8 cellular contexts compared by ENCODE assay signal in genomic region chr12:6372403-6373003, GRCh38. TPM values are rescaled to one million over a fixed set of nuclear protein-coding genes. Genes with fewer than 3 reads are reported as not detected.
A peak's percentile ranks its signal among the peaks of the same experiment; 100 is the strongest.
DNase-seq lines count a peak whose midpoint lies in the region; ATAC-seq and TF ChIP-seq lines count a peak whose summit lies in the region.

No MANE protein-coding gene starts in this region.

- H3K27ac Mint-ChIP-seq in natural killer cell treated with Interleukin-12 subunit alpha and Interleukin-12 subunit beta and Interleukin-15 and Interleukin-18, amount 100 ng/mL, for 72 hours: peak overlapping the region; percentile 14 to 77
- H3K27ac Mint-ChIP-seq in natural killer cell (no peak overlapping the region), brain (peak overlapping the region in 4 of 5 experiments; percentile 40 to 86 (median 52))

- intact Hi-C loops in natural killer cell (cut with micrococcal nuclease): no loop called here

- H4K8ac ChIP-seq in mesendoderm (ENCODE audit: low read depth, low read length): no peak overlapping the region

- no peaks in the 10 kb centered on the region for H3K9me3 Mint-ChIP-seq in natural killer cell treated with Interleukin-12 subunit alpha and Interleukin-12 subunit beta and Interleukin-15 and Interleukin-18, amount 100 ng/mL, for 72 hours
- H3K9me3 Mint-ChIP-seq in natural killer cell (no peaks in the 10 kb centered on the region), brain (peaks cover 0 to 3% (median 0%) of the 10 kb centered on the region in 5 experiments)

- H3K4me3 Mint-ChIP-seq in natural killer cell treated with Interleukin-12 subunit alpha and Interleukin-12 subunit beta and Interleukin-15 and Interleukin-18, amount 100 ng/mL, for 72 hours: no peak overlapping the region
- no peak overlapping the region for H3K4me3 Mint-ChIP-seq in natural killer cell
- peak overlapping the region in 2 of 5 experiments; percentile 17 to 26 for H3K4me3 Mint-ChIP-seq in brain

- peak overlapping the region; percentile 0 for H3K18ac ChIP-seq in mesendoderm (ENCODE audit: low read length)

- H3K4me1 Mint-ChIP-seq in natural killer cell treated with Interleukin-12 subunit alpha and Interleukin-12 subunit beta and Interleukin-15 and Interleukin-18, amount 100 ng/mL, for 72 hours (ENCODE audit: low read depth in 2 of 2): peaks cover 30 to 40% of the 10 kb centered on the region in 2 donors
- H3K4me1 Mint-ChIP-seq in natural killer cell (peaks cover 41 to 68% of the 10 kb centered on the region in 2 donors), brain (peaks cover 48% of the 10 kb centered on the region)

- H4K5ac ChIP-seq in mesendoderm (ENCODE audit: low read length): peak overlapping the region; percentile 57

- peaks cover 35% of the 10 kb centered on the region for H3K4me1 ChIP-seq in mesendoderm (ENCODE audit: control insufficient read depth, low read depth, low read length)

- H3K79me1 ChIP-seq in mesendoderm (ENCODE audit: low read length): peaks cover 7% of the 10 kb centered on the region

- H3K56ac ChIP-seq in mesendoderm (ENCODE audit: low read length): peak overlapping the region; percentile 81

- no peak for DNase-seq in natural killer cell treated with Interleukin-12 subunit alpha and Interleukin-12 subunit beta and Interleukin-15 and Interleukin-18, amount 100 ng/mL, for 72 hours (ENCODE audit: low spot score)
- DNase-seq in natural killer cell: no peak
- peak; percentile 59 for DNase-seq in NCI-H510A treated with DMSO at 0.1 percent for 48 hours (lab: John Stamatoyannopoulos, UW)
- peak; percentile 50 for DNase-seq in mesendoderm
- DNase-seq in cerebellar nuclear complex (lab: John Stamatoyannopoulos, UW): no peak
- no peak for DNase-seq in caudate nucleus (lab: John Stamatoyannopoulos, UW)

- H3K27ac ChIP-seq in mesendoderm (ENCODE audit: low read depth, low read length) (peak overlapping the region; percentile 81), caudate nucleus (ENCODE audit: low read depth, low read length) (no peak overlapping the region)

- no peaks in the 10 kb centered on the region for H3K36me3 ChIP-seq in mesendoderm (ENCODE audit: control insufficient read depth, insufficient read depth, low read length)

- no peak overlapping the region for H2BK15ac ChIP-seq in mesendoderm (replicated peaks; ENCODE audit: low read depth)

- no peak for ATAC-seq in natural killer cell treated with Interleukin-12 subunit alpha and Interleukin-12 subunit beta and Interleukin-15 and Interleukin-18, amount 100 ng/mL, for 72 hours
- ATAC-seq in natural killer cell (no peak), GM21381 (IDR thresholded peaks at IDR 0.05; ENCODE audit: unreplicated experiment) (no peak)

- TF ChIP-seq CTCF in natural killer cell (IDR thresholded peaks at IDR 0.05) (no peak), brain (conservative IDR thresholded peaks at IDR 0.05) (no peak)

- H3K9ac ChIP-seq in mesendoderm (ENCODE audit: low read length): peak overlapping the region; percentile 45

- H3K4me3 ChIP-seq in mesendoderm (ENCODE audit: low read length): no peak overlapping the region

- no peaks in the 10 kb centered on the region for H3K27me3 ChIP-seq in mesendoderm (ENCODE audit: insufficient read depth, low read length, poor library complexity)

- peak overlapping the region; percentile 93 for H2BK5ac ChIP-seq in mesendoderm (ENCODE audit: low read length)

- no peaks in the 10 kb centered on the region for H3K36me3 Mint-ChIP-seq in natural killer cell treated with Interleukin-12 subunit alpha and Interleukin-12 subunit beta and Interleukin-15 and Interleukin-18, amount 100 ng/mL, for 72 hours
- H3K36me3 Mint-ChIP-seq in natural killer cell (no peaks in the 10 kb centered on the region), brain (no peaks in the 10 kb centered on the region)

- H3K4ac ChIP-seq in mesendoderm (ENCODE audit: low read depth, low read length): peak overlapping the region; percentile 21

- peaks cover 33% of the 10 kb centered on the region for H3K79me2 ChIP-seq in mesendoderm (ENCODE audit: control insufficient read depth, insufficient read depth, low read length)

- no peak overlapping the region for H3K23ac ChIP-seq in mesendoderm (ENCODE audit: low read length)

- H2AK5ac ChIP-seq in mesendoderm (ENCODE audit: low read length): peak overlapping the region; percentile 81

- H3K27me3 Mint-ChIP-seq in natural killer cell treated with Interleukin-12 subunit alpha and Interleukin-12 subunit beta and Interleukin-15 and Interleukin-18, amount 100 ng/mL, for 72 hours: no peaks in the 10 kb centered on the region
- H3K27me3 Mint-ChIP-seq in natural killer cell (ENCODE audit: low read depth in 2 of 2): no peaks in the 10 kb centered on the region
- peaks cover 33% of the 10 kb centered on the region for H3K27me3 Mint-ChIP-seq in brain

- no peak overlapping the region for H3K4me2 ChIP-seq in mesendoderm (ENCODE audit: low read length)

- WGBS in mesendoderm (ENCODE audit: extremely low coverage, insufficient coverage, low lambda C conversion rate): no CpG with 5 or more reads among the region's 8 CpGs

- no peak overlapping the region for H2BK120ac ChIP-seq in mesendoderm (ENCODE audit: low read depth, low read length)

RNA-seq across cellular contexts. Expression of gene SCNN1A, which starts 2.9 kb away (rescaled TPM):
- not detected for total RNA-seq in natural killer cell treated with Interleukin-12 subunit alpha and Interleukin-12 subunit beta and Interleukin-15 and Interleukin-18, amount 100 ng/mL, for 72 hours
- total RNA-seq in natural killer cell: 1 to 10 TPM; 1.5 to 3.0 (median 1.5) TPM
- polyA plus RNA-seq in brain (ENCODE audit: insufficient read depth, low read depth, low replicate concordance): 211 TPM
- 71.7 TPM for polyA plus RNA-seq in mesendoderm (2013, experiment 1 of 2)
- 73.4 TPM for polyA plus RNA-seq in mesendoderm (2013, experiment 2 of 2)

RNA-seq across cellular contexts. Expression of gene LTBR, which starts 11.5 kb away (rescaled TPM):
- 1 to 10 TPM; 2.3 to 3.9 TPM for total RNA-seq in natural killer cell treated with Interleukin-12 subunit alpha and Interleukin-12 subunit beta and Interleukin-15 and Interleukin-18, amount 100 ng/mL, for 72 hours
- 1 to 10 TPM; 3.7 to 5.8 (median 4.4) TPM for total RNA-seq in natural killer cell
- 18.7 TPM for polyA plus RNA-seq in brain (ENCODE audit: insufficient read depth, low read depth, low replicate concordance)
- 16.5 TPM for polyA plus RNA-seq in mesendoderm (2013, experiment 1 of 2)
- 15.5 TPM for polyA plus RNA-seq in mesendoderm (2013, experiment 2 of 2)

RNA-seq across cellular contexts. Expression of gene TNFRSF1A, which starts 30.6 kb away (rescaled TPM):
- total RNA-seq in natural killer cell treated with Interleukin-12 subunit alpha and Interleukin-12 subunit beta and Interleukin-15 and Interleukin-18, amount 100 ng/mL, for 72 hours: 100 to 1,000 TPM in 1 of 2 donors, 10 to 100 TPM in 1; 83.2 to 102 TPM
- 100 to 1,000 TPM in 1 of 3 donors, 10 to 100 TPM in 2; 75.7 to 116 (median 87.3) TPM for total RNA-seq in natural killer cell
- 24.6 TPM for polyA plus RNA-seq in brain (ENCODE audit: insufficient read depth, low read depth, low replicate concordance)
- polyA plus RNA-seq in mesendoderm (2013, experiment 1 of 2): 87.0 TPM
- 84.9 TPM for polyA plus RNA-seq in mesendoderm (2013, experiment 2 of 2)

Comparison
In these comparisons a context has a peak if more than half of its experiments do, and no peak if none do; other contexts are left out.
1. H3K27ac Mint-ChIP-seq: peak in natural killer cell treated with Interleukin-12 subunit alpha and Interleukin-12 subunit beta and Interleukin-15 and Interleukin-18, amount 100 ng/mL, for 72 hours (2 of 2) and brain (4 of 5); none in natural killer cell (0 of 2).
2. DNase-seq: peak in NCI-H510A treated with DMSO at 0.1 percent for 48 hours (single experiment) and mesendoderm (single experiment); none in natural killer cell treated with Interleukin-12 subunit alpha and Interleukin-12 subunit beta and Interleukin-15 and Interleukin-18, amount 100 ng/mL, for 72 hours (single experiment), natural killer cell (single experiment), cerebellar nuclear complex (0 of 2) and caudate nucleus (0 of 61).